In the genomic region with DNA sequence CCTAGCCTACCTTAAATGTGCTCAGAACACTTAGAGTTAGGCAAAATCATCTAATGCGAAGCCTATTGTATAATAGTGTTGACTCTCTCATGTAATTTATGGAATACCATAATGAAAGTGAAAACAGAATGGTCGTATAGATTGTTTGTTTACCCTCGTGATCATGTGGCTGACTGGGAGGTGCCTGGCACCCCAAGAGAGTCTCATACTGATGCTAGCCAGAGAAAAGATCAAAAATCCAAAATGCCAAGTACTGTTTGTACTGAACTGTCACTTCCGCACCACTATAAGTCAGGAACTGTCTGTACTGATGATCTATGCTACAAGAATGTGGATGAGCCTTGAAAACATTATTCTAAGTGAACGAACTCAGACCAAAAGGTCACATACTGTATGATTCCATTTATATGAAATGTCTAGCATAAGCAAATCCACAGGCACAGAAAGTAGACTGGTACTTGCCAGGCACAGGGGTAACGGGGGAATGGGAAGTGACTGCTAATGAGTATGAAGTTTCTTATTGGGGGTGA, we compare ENCODE assay signal across 8 cellular contexts. TPM values are rescaled to one million over a fixed set of nuclear protein-coding genes. Genes with fewer than 3 reads are reported as not detected.
DNase-seq lines count a peak whose midpoint lies in the region; ATAC-seq and TF ChIP-seq lines count a peak whose summit lies in the region.

No MANE protein-coding gene starts in this region.

- no peak for ATAC-seq in HG02571 (IDR thresholded peaks at IDR 0.05; ENCODE audit: unreplicated experiment)

- peak overlapping the region; percentile 1; the same call in 1 of the 2 replicates for H3K27ac ChIP-seq in VCaP

- DNase-seq in DMS53 (lab: John Stamatoyannopoulos, UW), result peak; percentile 30
- no peak for DNase-seq in DMS53 treated with DMSO at 0.1 percent for 48 hours (lab: John Stamatoyannopoulos, UW; ENCODE audit: unreplicated experiment)
- DNase-seq in fibroblast of the conjunctiva (ENCODE audit: low read depth), result peak; percentile 98
- peak; percentile 81 for DNase-seq in posterior vena cava (ENCODE audit: low spot score)
- no peak for DNase-seq in NCI-H187 treated with DMSO at 0.1 percent for 48 hours (lab: John Stamatoyannopoulos, UW)
- DNase-seq in NAMALWA (ENCODE audit: low spot score), result no peak

- intact Hi-C loops in posterior vena cava (cut with DNase I), result no loop called here

- TF ChIP-seq CTCF in VCaP (conservative IDR thresholded peaks at IDR 0.05), result no peak

RNA-seq across cellular contexts. Expression of a gene that starts 22.4 kb away (rescaled TPM):
- total RNA-seq in posterior vena cava, result 10 to 100 TPM; 28.0 to 29.3 TPM

Comparison
In these comparisons a context has a peak if more than half of its experiments do, and no peak if none do; other contexts are left out.
1. DNase-seq: peak in DMS53 (single experiment), fibroblast of the conjunctiva (single experiment) and posterior vena cava (single experiment); none in DMS53 treated with DMSO at 0.1 percent for 48 hours (single experiment), NCI-H187 treated with DMSO at 0.1 percent for 48 hours (single experiment) and NAMALWA (single experiment).